In the genomic region with DNA sequence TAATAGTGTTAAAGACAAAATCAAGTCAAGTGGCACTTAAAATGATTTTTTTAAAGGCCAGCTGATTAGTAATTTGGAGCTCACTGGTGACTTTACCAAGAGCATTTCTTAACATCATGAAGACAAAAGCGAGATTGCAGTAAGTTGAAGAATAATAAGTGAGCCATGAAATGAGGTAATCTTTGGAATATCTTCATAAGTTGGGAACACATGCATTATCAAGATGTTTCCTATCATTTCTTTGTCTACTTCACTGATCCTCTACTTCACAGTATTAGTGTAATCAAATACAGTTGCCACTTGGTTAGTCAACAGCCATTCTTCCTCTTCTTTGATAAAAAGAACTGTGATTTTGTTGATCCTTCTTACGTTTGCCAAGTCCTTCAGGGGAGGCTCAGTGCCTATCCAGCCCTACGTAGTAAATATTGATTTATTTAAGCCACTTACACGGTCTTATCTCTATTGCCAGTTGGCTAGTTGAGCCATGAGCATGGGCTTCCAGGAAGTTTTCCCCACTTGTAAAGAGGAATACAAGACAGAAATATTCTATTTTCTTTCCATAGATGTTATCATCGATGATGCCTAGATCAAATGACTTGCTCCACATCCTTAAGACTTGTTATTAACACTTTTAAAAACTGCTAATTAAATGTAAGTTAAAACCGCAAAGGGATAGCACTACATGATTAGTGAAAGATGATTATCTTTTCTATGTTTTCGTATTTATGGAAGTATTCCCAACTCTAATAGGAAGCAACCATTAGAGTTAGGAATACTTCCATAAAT, we compare ENCODE assay signal across 1 cellular context.
TF ChIP-seq lines count a peak whose summit lies in the region.

No MANE protein-coding gene starts in this region.

TF ChIP-seq in K562, 482 proteins besides CTCF, POLR2A, EP300 and RAD21:
- TF ChIP-seq KDM1A (IDR thresholded peaks at IDR 0.05) (peak in 1 of 2 experiments; percentile 62; a peak in 2 of 4 replicates), PHF20 (IDR thresholded peaks at IDR 0.05; ENCODE audit: partially characterized antibody) (no peak), CBFA2T3 (IDR thresholded peaks at IDR 0.05) (peak; percentile 63), TAF9B (IDR thresholded peaks at IDR 0.05; ENCODE audit: partially characterized antibody) (peak; percentile 12), POLR2G (IDR thresholded peaks at IDR 0.05; ENCODE audit: low read depth, low read length) (0 out of 2 replicates have a peak, but pooled peaks have one; percentile 16), RCOR1 (IDR thresholded peaks at IDR 0.05; ENCODE audit: borderline replicate concordance in 1 of 2, low read depth in 2 of 2, low read length in 2 of 2) (peak in 1 of 2 experiments; percentile 65; a peak in 1 of 4 replicates), POLR2H (tag; IDR thresholded peaks at IDR 0.05; ENCODE audit: low read depth) (peak; percentile 58; the same call in 1 of the 2 replicates), ARID1B (IDR thresholded peaks at IDR 0.05) (peak; percentile 72), CCNT2 (IDR thresholded peaks at IDR 0.05; ENCODE audit: borderline replicate concordance, extremely low read depth, insufficient read length, low read depth, low read length) (no peak), CBFA2T2 (conservative IDR thresholded peaks at IDR 0.05) (0 out of 2 replicates have a peak, but pooled peaks have one; percentile 29), TRIM24 (IDR thresholded peaks at IDR 0.05) (no peak), HNRNPUL1 (IDR thresholded peaks at IDR 0.05; ENCODE audit: low read length) (no peak), TCF3 (CRISPR knock-in tag; IDR thresholded peaks at IDR 0.05) (peak; percentile 62), STAT5A (IDR thresholded peaks at IDR 0.05; ENCODE audit: borderline replicate concordance, low read length) (peak; percentile 62), POLR2AphosphoS5 (IDR thresholded peaks at IDR 0.05; ENCODE audit: control insufficient read depth, insufficient read depth, low read depth, low read length) (peak; percentile 46; the same call in 1 of the 2 replicates), GATA2 (CRISPR knock-in tag; IDR thresholded peaks at IDR 0.05) (peak; percentile 45; the same call in 1 of the 2 replicates), HDAC2 (IDR thresholded peaks at IDR 0.05) (0 out of 2 replicates have a peak, but pooled peaks have one; percentile 16), MEIS2 (IDR thresholded peaks at IDR 0.05; ENCODE audit: partially characterized antibody) (peak; percentile 43), SMARCA4 (IDR thresholded peaks at IDR 0.05) (0 out of 2 replicates have a peak, but pooled peaks have one; percentile 27), DACH1 (IDR thresholded peaks at IDR 0.05; ENCODE audit: partially characterized antibody) (peak; percentile 55), ZKSCAN8 (CRISPR knock-in tag; IDR thresholded peaks at IDR 0.05) (no peak), GATAD2A (IDR thresholded peaks at IDR 0.05) (no peak), TAL1 (IDR thresholded peaks at IDR 0.05) (peak; percentile 33; the same call in 1 of the 2 replicates), FOSL1 (tag; conservative IDR thresholded peaks at IDR 0.05) (0 out of 2 replicates have a peak, but pooled peaks have one; percentile 14), HNRNPL (IDR thresholded peaks at IDR 0.05; ENCODE audit: low read depth, low read length) (no peak), ETV5 (CRISPR knock-in tag; IDR thresholded peaks at IDR 0.05; ENCODE audit: low read depth) (no peak), TEAD4 (IDR thresholded peaks at IDR 0.05; ENCODE audit: low read length) (peak; percentile 71), TEAD4 (CRISPR knock-in tag; IDR thresholded peaks at IDR 0.05; ENCODE audit: borderline replicate concordance) (no peak), ATF1 (CRISPR knock-in tag; IDR thresholded peaks at IDR 0.05) (no peak), ATF1 (tag; IDR thresholded peaks at IDR 0.05) (0 out of 2 replicates have a peak, but pooled peaks have one; percentile 30)
- TF ChIP-seq, protein P1, sequence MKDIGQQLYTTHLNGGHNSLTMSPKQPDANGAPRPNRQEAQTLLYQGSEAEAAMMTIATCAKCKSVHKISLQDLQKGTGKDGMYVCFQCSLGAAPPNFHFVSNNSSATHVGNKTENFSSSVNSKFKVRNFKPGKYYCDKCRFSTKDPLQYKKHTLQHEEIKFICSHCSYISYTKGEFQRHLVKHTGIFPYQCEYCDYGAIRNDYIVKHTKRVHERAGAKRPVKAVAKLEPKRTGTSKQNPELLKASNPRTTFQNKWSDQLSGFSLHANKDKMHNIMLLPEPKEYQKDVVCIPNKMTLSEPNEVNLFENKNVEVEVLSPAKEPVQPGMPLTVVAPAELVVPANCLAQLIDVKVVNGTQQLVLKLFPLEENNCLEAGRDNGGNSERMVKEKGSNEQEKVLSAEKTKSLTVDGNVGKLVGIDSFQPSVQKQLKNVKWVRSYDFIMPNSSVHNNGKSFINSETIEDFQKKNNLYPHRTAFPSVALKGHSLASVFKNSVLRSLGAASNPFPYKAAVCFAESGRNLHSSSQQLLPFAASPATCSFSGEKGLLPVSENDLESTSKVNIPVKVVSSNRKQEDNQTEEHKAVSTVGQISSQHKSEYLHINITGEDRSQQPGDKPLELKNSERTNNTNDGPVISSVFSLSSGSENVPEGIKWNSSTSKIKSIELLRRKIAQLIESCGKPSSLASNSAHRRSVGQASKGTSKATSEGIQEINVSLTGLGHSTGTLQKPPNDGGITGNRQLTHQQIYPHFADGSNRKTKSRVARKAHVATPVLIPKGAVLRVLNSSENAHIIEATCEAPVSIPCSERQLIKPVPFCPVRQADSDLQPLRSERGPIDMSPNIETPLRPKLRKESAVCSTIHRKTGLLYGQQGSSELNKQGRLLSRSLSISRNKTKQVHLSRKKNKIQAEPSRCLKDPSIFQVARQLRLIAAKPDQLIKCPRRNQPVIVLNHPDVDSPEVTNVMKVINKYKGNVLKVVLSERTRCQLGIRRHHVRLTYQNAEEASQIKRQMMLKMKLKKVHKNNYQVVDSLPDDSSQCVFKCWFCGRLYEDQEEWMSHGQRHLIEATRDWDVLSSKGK (CRISPR knock-in tag; IDR thresholded peaks at IDR 0.05): no peak
- TF ChIP-seq, protein P2, sequence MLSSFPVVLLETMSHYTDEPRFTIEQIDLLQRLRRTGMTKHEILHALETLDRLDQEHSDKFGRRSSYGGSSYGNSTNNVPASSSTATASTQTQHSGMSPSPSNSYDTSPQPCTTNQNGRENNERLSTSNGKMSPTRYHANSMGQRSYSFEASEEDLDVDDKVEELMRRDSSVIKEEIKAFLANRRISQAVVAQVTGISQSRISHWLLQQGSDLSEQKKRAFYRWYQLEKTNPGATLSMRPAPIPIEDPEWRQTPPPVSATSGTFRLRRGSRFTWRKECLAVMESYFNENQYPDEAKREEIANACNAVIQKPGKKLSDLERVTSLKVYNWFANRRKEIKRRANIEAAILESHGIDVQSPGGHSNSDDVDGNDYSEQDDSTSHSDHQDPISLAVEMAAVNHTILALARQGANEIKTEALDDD (IDR thresholded peaks at IDR 0.05): peak; percentile 46; the same call in 1 of the 2 replicates
